In the genomic region with DNA sequence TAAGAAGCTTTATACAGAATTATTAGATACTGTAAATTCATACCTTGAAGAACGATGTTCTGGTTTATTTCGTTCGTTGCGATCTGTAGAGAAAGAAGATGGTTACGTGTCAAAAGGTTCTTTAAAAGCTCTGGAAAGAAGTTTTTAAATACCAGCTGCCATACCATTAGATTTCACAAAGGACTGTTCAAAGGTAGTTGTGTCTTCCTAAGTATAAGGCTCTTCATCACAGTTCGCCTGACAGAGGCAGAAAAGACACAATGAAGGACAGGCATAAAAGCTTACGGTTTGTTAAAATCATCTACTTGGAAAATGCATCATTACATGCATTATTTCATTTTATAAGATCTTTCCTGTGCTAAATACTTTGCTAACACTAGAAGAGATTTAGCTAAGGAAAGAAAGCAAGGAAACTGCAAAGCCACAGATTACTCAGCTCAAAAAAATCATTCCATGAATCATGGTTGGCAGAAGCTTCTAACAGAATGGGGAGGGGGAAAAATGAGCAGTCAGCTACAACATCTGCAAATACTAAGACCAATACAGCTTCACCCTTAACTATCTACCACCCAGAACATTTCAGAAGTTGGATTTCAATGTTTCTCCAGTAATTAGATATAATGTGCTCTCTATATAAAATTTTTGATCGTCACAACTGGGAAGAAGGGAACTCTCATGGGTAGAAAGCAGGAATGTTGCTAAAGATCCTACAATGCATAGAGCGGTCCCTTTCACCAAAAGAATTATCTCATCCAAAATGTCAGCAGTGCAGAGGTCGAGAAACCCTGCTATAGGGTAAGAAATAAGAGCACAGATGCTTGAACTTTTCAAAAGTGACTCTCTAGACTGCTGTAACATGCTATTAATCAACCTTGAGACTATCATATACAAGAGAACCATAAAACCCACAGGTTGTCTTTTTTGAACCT, we compare ENCODE assay signal across 8 cellular contexts. TPM values are rescaled to one million over a fixed set of nuclear protein-coding genes. Genes with fewer than 3 reads are reported as not detected.
DNase-seq lines count a peak whose midpoint lies in the region; ATAC-seq and TF ChIP-seq lines count a peak whose summit lies in the region.

No MANE protein-coding gene starts in this region.

- H3K9me3 ChIP-seq in right cardiac atrium (ENCODE audit: control insufficient read depth, low read length) (no peaks in the 10 kb centered on the region), gastrocnemius medialis (no peaks in the 10 kb centered on the region), HAP-1 (no peaks in the 10 kb centered on the region)

- DNase-seq in EL (peak; percentile 84), astrocyte of the hippocampus (ENCODE audit: low read depth, low spot score) (peak; percentile 87), right cardiac atrium (no peak), gastrocnemius medialis (no peak), T-helper 9 cell (no peak), HAP-1 (ENCODE audit: low spot score in 2 of 2) (no peak)
- no peak for DNase-seq in T-helper 2 cell treated with Interferon-gamma antibody and Interleukin-4, amounts not matched to agents 5 μg/mL and 100 μg/mL, for 36 hours (ENCODE audit: low spot score)

- ATAC-seq in right cardiac atrium, result peak; percentile 74 to 81
- peak; percentile 45 to 64 for ATAC-seq in gastrocnemius medialis
- no peak for ATAC-seq in GM21423 (IDR thresholded peaks at IDR 0.05; ENCODE audit: unreplicated experiment)

- 37% methylated on average over 10 of the region's 10 CpGs for WGBS in right cardiac atrium

- H3K4me3 ChIP-seq in right cardiac atrium (ENCODE audit: low read length) (peak overlapping the region; percentile 87), gastrocnemius medialis (peak overlapping the region in 3 of 4 donors; percentile 1 to 31 (median 27)), HAP-1 (no peak overlapping the region)

- no peak for TF ChIP-seq CTCF in gastrocnemius medialis (IDR thresholded peaks at IDR 0.05 in 4 of 5, conservative IDR thresholded peaks at IDR 0.05 in 1 of 5)

- H3K27ac ChIP-seq in right cardiac atrium (ENCODE audit: low read length), result no peak overlapping the region
- peak overlapping the region; percentile 54 to 60 (median 57) for H3K27ac ChIP-seq in gastrocnemius medialis

- no peaks in the 10 kb centered on the region for H3K4me1 Mint-ChIP-seq in T-helper 2 cell treated with Interferon-gamma antibody and Interleukin-4, amounts not matched to agents 5 μg/mL and 100 μg/mL, for 36 hours (ENCODE audit: low read depth)

- TF ChIP-seq POLR2A in gastrocnemius medialis (IDR thresholded peaks at IDR 0.05), result no peak

- H3K9me3 Mint-ChIP-seq in T-helper 2 cell treated with Interferon-gamma antibody and Interleukin-4, amounts not matched to agents 5 μg/mL and 100 μg/mL, for 36 hours, result no peaks in the 10 kb centered on the region

- H3K4me1 ChIP-seq in right cardiac atrium (ENCODE audit: control insufficient read depth, insufficient read depth, low read length), result peaks cover 4% of the 10 kb centered on the region
- H3K4me1 ChIP-seq in gastrocnemius medialis, result peaks cover 0 to 11% of the 10 kb centered on the region in 2 donors
- H3K4me1 ChIP-seq in HAP-1, result peaks cover 8% of the 10 kb centered on the region; the same call in 1 of the 2 replicates

- no peak overlapping the region for H3K27ac Mint-ChIP-seq in T-helper 2 cell treated with Interferon-gamma antibody and Interleukin-4, amounts not matched to agents 5 μg/mL and 100 μg/mL, for 36 hours

- H3K36me3 ChIP-seq in gastrocnemius medialis (no peaks in the 10 kb centered on the region), HAP-1 (replicated peaks) (no peaks in the 10 kb centered on the region)

- no peaks in the 10 kb centered on the region for H3K36me3 Mint-ChIP-seq in T-helper 2 cell treated with Interferon-gamma antibody and Interleukin-4, amounts not matched to agents 5 μg/mL and 100 μg/mL, for 36 hours (ENCODE audit: low read depth)

- no peaks in the 10 kb centered on the region for H3K27me3 ChIP-seq in right cardiac atrium (ENCODE audit: control insufficient read depth, insufficient read depth)
- no peaks in the 10 kb centered on the region for H3K27me3 ChIP-seq in gastrocnemius medialis
- no peaks in the 10 kb centered on the region for H3K27me3 ChIP-seq in HAP-1 (ENCODE audit: low read depth)

- H3K4me3 Mint-ChIP-seq in T-helper 2 cell treated with Interferon-gamma antibody and Interleukin-4, amounts not matched to agents 5 μg/mL and 100 μg/mL, for 36 hours, result no peak overlapping the region

- intact Hi-C loops in right cardiac atrium (cut with DNase I), result loop anchor here in 2 of 4 donors (10.0 kb wide), 2 partner anchors 51 to 61 kb away; no protein-coding TSS in a partner anchor
- intact Hi-C loops in gastrocnemius medialis (cut with DNase I; ENCODE audit: low total_unique reads), result no loop called here

- in situ Hi-C loops in gastrocnemius medialis (cut with MboI; ENCODE audit: low sequenced_read_pairs in 4 of 4), result no loop called here
- in situ Hi-C loops in HAP-1 (cut with MboI; ENCODE audit: low sequenced_read_pairs), result no loop called here

- H3K27me3 Mint-ChIP-seq in T-helper 2 cell treated with Interferon-gamma antibody and Interleukin-4, amounts not matched to agents 5 μg/mL and 100 μg/mL, for 36 hours (ENCODE audit: low read depth), result peaks cover 10% of the 10 kb centered on the region

RNA-seq across cellular contexts. Expression of a gene that starts 50.7 kb away (rescaled TPM):
- total RNA-seq in right cardiac atrium (not detected), gastrocnemius medialis (not detected)
- not detected for polyA plus RNA-seq in right cardiac atrium

Comparison
In these comparisons a context has a peak if more than half of its experiments do, and no peak if none do; other contexts are left out.
1. DNase-seq: peak in EL (single experiment) and astrocyte of the hippocampus (single experiment); none in right cardiac atrium (0 of 3), gastrocnemius medialis (0 of 2), T-helper 2 cell treated with Interferon-gamma antibody and Interleukin-4, amounts not matched to agents 5 μg/mL and 100 μg/mL, for 36 hours (single experiment), T-helper 9 cell (single experiment) and HAP-1 (0 of 2).